10 cellular contexts compared by ENCODE assay signal in genomic region chr11:18312663-18313420, GRCh38. TPM values are rescaled to one million over a fixed set of nuclear protein-coding genes. Genes with fewer than 3 reads are reported as not detected.
DNase-seq lines count a peak whose midpoint lies in the region; ATAC-seq and TF ChIP-seq lines count a peak whose summit lies in the region.
"Had no signal": no experiment of that assay in that cellular context is flagged by ENCODE, and none has a peak within 500 bp of the region (broad histone marks: within the 10 kb centered on the region; RNA-seq: fewer than 3 reads in every experiment).

No MANE protein-coding gene starts in this region.

- H3K4me3 Mint-ChIP-seq in stimulated activated naive B cell treated with anti-CD40 and anti-IgM and Interleukin-4, amounts not matched to agents 10 μg/mL and 1 μg/mL and 100 μg/mL, for 72 hours: no peak overlapping the region
- H3K4me3 Mint-ChIP-seq: memory B cell had no signal

- no peak overlapping the region for H3K27ac ChIP-seq in prostate gland

- H3K27ac Mint-ChIP-seq in stimulated activated naive B cell treated with anti-CD40 and anti-IgM and Interleukin-4, amounts not matched to agents 10 μg/mL and 1 μg/mL and 100 μg/mL, for 72 hours: peak overlapping the region; percentile 9
- H3K27ac Mint-ChIP-seq: memory B cell had no signal

- H3K27me3 Mint-ChIP-seq in stimulated activated naive B cell treated with anti-CD40 and anti-IgM and Interleukin-4, amounts not matched to agents 10 μg/mL and 1 μg/mL and 100 μg/mL, for 72 hours: no peaks in the 10 kb centered on the region
- H3K27me3 Mint-ChIP-seq: memory B cell had no signal

- 62% methylated on average over 2 of the region's 2 CpGs for WGBS in prostate gland

- H3K36me3 ChIP-seq in HAP-1 (replicated peaks) (peaks cover 32% of the 10 kb centered on the region), prostate gland (no peaks in the 10 kb centered on the region)

- no peak for TF ChIP-seq POLR2A in prostate gland (IDR thresholded peaks at IDR 0.05)

- ATAC-seq in stimulated activated naive B cell treated with anti-CD40 and anti-IgM and Interleukin-4, amounts not matched to agents 10 μg/mL and 1 μg/mL and 100 μg/mL, for 72 hours (replicated peaks): peak; percentile 51 to 61
- ATAC-seq in GM18867 (IDR thresholded peaks at IDR 0.05; ENCODE audit: unreplicated experiment): no peak

- H3K9me3 Mint-ChIP-seq in stimulated activated naive B cell treated with anti-CD40 and anti-IgM and Interleukin-4, amounts not matched to agents 10 μg/mL and 1 μg/mL and 100 μg/mL, for 72 hours: no peaks in the 10 kb centered on the region
- H3K9me3 Mint-ChIP-seq: memory B cell had no signal

- H3K4me3 ChIP-seq in HAP-1 (no peak overlapping the region), fibroblast of the aortic adventitia (ENCODE audit: low read depth, low read length) (no peak overlapping the region), prostate gland (no peak overlapping the region)

- H3K4me1 ChIP-seq in HAP-1 (peaks cover 18% of the 10 kb centered on the region), prostate gland (replicated peaks) (no peaks in the 10 kb centered on the region)

- H3K27me3 ChIP-seq in HAP-1 (ENCODE audit: low read depth) (no peaks in the 10 kb centered on the region), prostate gland (replicated peaks; ENCODE audit: insufficient read depth) (no peaks in the 10 kb centered on the region)

- intact Hi-C loops in prostate gland (cut with DNase I): no loop called here

- peak; percentile 33 to 43 for DNase-seq in HAP-1 (ENCODE audit: low spot score in 2 of 2)
- DNase-seq in SW 1271 (lab: John Stamatoyannopoulos, UW): peak; percentile 17 to 68
- DNase-seq in fibroblast of the aortic adventitia (ENCODE audit: low read depth): peak; percentile 70
- DNase-seq in stimulated activated naive B cell treated with anti-CD40 and anti-IgM and Interleukin-4, amounts not matched to agents 10 μg/mL and 1 μg/mL and 100 μg/mL, for 72 hours: no peak
- no peak for DNase-seq in prostate gland (ENCODE audit: low spot score)
- no peak for DNase-seq in activated naive CD4-positive, alpha-beta T cell treated with Interleukin-2 at 50 U/mL for 16 hours
- DNase-seq: cortex of kidney, NCI-H2227 treated with DMSO at 0.1 percent for 48 hours had no signal

- H3K9me3 ChIP-seq in HAP-1 (no peaks in the 10 kb centered on the region), prostate gland (no peaks in the 10 kb centered on the region)

- peaks cover 23 to 29% of the 10 kb centered on the region in 2 donors for H3K4me1 Mint-ChIP-seq in stimulated activated naive B cell treated with anti-CD40 and anti-IgM and Interleukin-4, amounts not matched to agents 10 μg/mL and 1 μg/mL and 100 μg/mL, for 72 hours

- TF ChIP-seq CTCF in fibroblast of the aortic adventitia (IDR thresholded peaks at IDR 0.05; ENCODE audit: insufficient read depth, low read length): no peak
- TF ChIP-seq CTCF in prostate gland (IDR thresholded peaks at IDR 0.05): no peak

- peaks cover 31 to 42% of the 10 kb centered on the region in 2 donors for H3K36me3 Mint-ChIP-seq in stimulated activated naive B cell treated with anti-CD40 and anti-IgM and Interleukin-4, amounts not matched to agents 10 μg/mL and 1 μg/mL and 100 μg/mL, for 72 hours

- in situ Hi-C loops in HAP-1 (cut with MboI; ENCODE audit: low sequenced_read_pairs): no loop called here

RNA-seq across cellular contexts. Expression of gene HPS5, which starts 9.1 kb away (rescaled TPM):
- total RNA-seq in fibroblast of the aortic adventitia (ENCODE audit: low replicate concordance): 32.3 and 43.3 TPM in 2 replicates
- total RNA-seq in prostate gland: 10 to 100 TPM; 20.5 to 56.0 TPM

RNA-seq across cellular contexts. Expression of gene GTF2H1, which starts 9.5 kb away (rescaled TPM):
- total RNA-seq in fibroblast of the aortic adventitia (ENCODE audit: low replicate concordance): 71.5 and 95.4 TPM in 2 replicates
- total RNA-seq in prostate gland: 10 to 100 TPM; 34.8 to 89.0 TPM

RNA-seq across cellular contexts. Expression of gene SAA1, which starts 46.8 kb away (rescaled TPM):
- total RNA-seq in fibroblast of the aortic adventitia (ENCODE audit: low replicate concordance) (not detected in 2 replicates), prostate gland (10 to 100 TPM in 1 of 2 donors, not detected in 1; 64.1 TPM)

Comparison
In these comparisons a context has a peak if more than half of its experiments do, and no peak if none do; other contexts are left out.
1. DNase-seq: peak in HAP-1 (2 of 2), SW 1271 (2 of 2) and fibroblast of the aortic adventitia (single experiment); none in stimulated activated naive B cell treated with anti-CD40 and anti-IgM and Interleukin-4, amounts not matched to agents 10 μg/mL and 1 μg/mL and 100 μg/mL, for 72 hours (single experiment), prostate gland (single experiment) and activated naive CD4-positive, alpha-beta T cell treated with Interleukin-2 at 50 U/mL for 16 hours (single experiment).